1 cellular context compared by ENCODE assay signal in genomic region chr1:229342305-229342901, GRCh38.
TF ChIP-seq lines count a peak whose summit lies in the region.

No MANE protein-coding gene starts in this region.

TF ChIP-seq in HepG2, 621 proteins besides CTCF, POLR2A, EP300 and RAD21 (continued from another document):
- TF ChIP-seq FOXO1 (CRISPR knock-in tag; IDR thresholded peaks at IDR 0.05) (0 out of 2 replicates have a peak, but pooled peaks have one; percentile 9), FOXP4 (CRISPR knock-in tag; IDR thresholded peaks at IDR 0.05) (no peak), ZNF326 (CRISPR knock-in tag; IDR thresholded peaks at IDR 0.05; ENCODE audit: borderline replicate concordance) (no peak), ZNF205 (CRISPR knock-in tag; IDR thresholded peaks at IDR 0.05) (peak; percentile 31; the same call in 1 of the 2 replicates), HNF1A (IDR thresholded peaks at IDR 0.05; ENCODE audit: low read depth) (no peak), HNF1A (CRISPR knock-in tag; IDR thresholded peaks at IDR 0.05; ENCODE audit: borderline replicate concordance) (peak; percentile 48; the same call in 1 of the 2 replicates), HNRNPLL (IDR thresholded peaks at IDR 0.05; ENCODE audit: low read depth, low read length, poor library complexity, severe bottlenecking) (no peak), ZNF607 (CRISPR knock-in tag; IDR thresholded peaks at IDR 0.05; ENCODE audit: borderline replicate concordance) (0 out of 2 replicates have a peak, but pooled peaks have one; percentile 24), KLF6 (CRISPR knock-in tag; IDR thresholded peaks at IDR 0.05) (peak; percentile 44; the same call in 1 of the 2 replicates), HIVEP1 (CRISPR knock-in tag; IDR thresholded peaks at IDR 0.05) (no peak), ZNF691 (CRISPR knock-in tag; IDR thresholded peaks at IDR 0.05; ENCODE audit: borderline replicate concordance, low read depth) (0 out of 2 replicates have a peak, but pooled peaks have one; percentile 43), IRF1 (CRISPR knock-in tag; IDR thresholded peaks at IDR 0.05; ENCODE audit: low read depth) (no peak), ZNF674 (CRISPR knock-in tag; IDR thresholded peaks at IDR 0.05; ENCODE audit: low read depth) (peak; percentile 19; the same call in 1 of the 2 replicates), ETS1 (CRISPR knock-in tag; IDR thresholded peaks at IDR 0.05) (no peak), SYNCRIP (IDR thresholded peaks at IDR 0.05; ENCODE audit: insufficient read depth, low read depth, low read length) (no peak), ZFP41 (CRISPR knock-in tag; IDR thresholded peaks at IDR 0.05; ENCODE audit: borderline replicate concordance) (peak; percentile 24; the same call in 1 of the 2 replicates), ZBTB7B (CRISPR knock-in tag; IDR thresholded peaks at IDR 0.05) (peak; percentile 65; the same call in 1 of the 2 replicates), MYC (CRISPR knock-in tag; IDR thresholded peaks at IDR 0.05; ENCODE audit: borderline replicate concordance) (peak; percentile 73), TFDP1 (CRISPR knock-in tag; IDR thresholded peaks at IDR 0.05; ENCODE audit: borderline replicate concordance) (peak; percentile 79; the same call in 1 of the 2 replicates), CCDC6 (CRISPR knock-in tag; IDR thresholded peaks at IDR 0.05) (peak; percentile 68), NAIF1 (CRISPR knock-in tag; IDR thresholded peaks at IDR 0.05; ENCODE audit: borderline replicate concordance) (0 out of 2 replicates have a peak, but pooled peaks have one; percentile 80), NONO (IDR thresholded peaks at IDR 0.05) (no peak), NONO (CRISPR knock-in tag; conservative IDR thresholded peaks at IDR 0.05) (peak; percentile 69), ZNF124 (CRISPR knock-in tag; IDR thresholded peaks at IDR 0.05) (0 out of 2 replicates have a peak, but pooled peaks have one; percentile 13), KLF16 (CRISPR knock-in tag; IDR thresholded peaks at IDR 0.05) (peak in 1 of 2 experiments; percentile 71; a peak in 2 of 4 replicates), ERF (CRISPR knock-in tag; IDR thresholded peaks at IDR 0.05) (peak; percentile 47), ZBTB2 (CRISPR knock-in tag; IDR thresholded peaks at IDR 0.05; ENCODE audit: low read depth) (peak; percentile 89), MTERF4 (CRISPR knock-in tag; IDR thresholded peaks at IDR 0.05) (no peak), ZNF138 (CRISPR knock-in tag; IDR thresholded peaks at IDR 0.05; ENCODE audit: low read depth) (peak; percentile 72; the same call in 1 of the 2 replicates), NCOA5 (CRISPR knock-in tag; IDR thresholded peaks at IDR 0.05) (no peak), MNT (IDR thresholded peaks at IDR 0.05) (no peak)
